ENCODE assay signal across 10 cellular contexts in genomic region chr12:51183816-51184215, GRCh38. TPM values are rescaled to one million over a fixed set of nuclear protein-coding genes. Genes with fewer than 3 reads are reported as not detected.
A peak's percentile ranks its signal among the peaks of the same experiment; 100 is the strongest.
DNase-seq lines count a peak whose midpoint lies in the region; ATAC-seq, FAIRE-seq and TF ChIP-seq lines count a peak whose summit lies in the region.
"Had no signal": no experiment of that assay in that cellular context is flagged by ENCODE, and none has a peak within 500 bp of the region (broad histone marks: within the 10 kb centered on the region; RNA-seq: fewer than 3 reads in every experiment).

No MANE protein-coding gene starts in this region.

- H3K27me3 Mint-ChIP-seq in osteocyte (ENCODE audit: unreplicated experiment): peaks cover 4% of the 10 kb centered on the region
- H3K27me3 Mint-ChIP-seq: activated CD4-positive, alpha-beta memory T cell treated with anti-CD3 and anti-CD28 coated beads, Interleukin-2, amount 10 ng/mL, durations not matched to agents 7 days and 5 days had no signal

- TF ChIP-seq POLR2A in GM12891 (IDR thresholded peaks at IDR 0.05; ENCODE audit: low read depth, low read length): no peak

- H3K27ac ChIP-seq in HEK293 (ENCODE audit: extremely low read depth, low read depth, low read length): no peak overlapping the region

- POLR2A ChIA-PET in HEK293 (lab: Yijun Ruan, JAX): interaction anchor here (0.8 to 1.7 kb wide), 3 partner anchors 34 to 101 kb away, joined by 3 to 16 read pairs (median 9); partner anchors contain the start of genes CSRNP2, DAZAP2 and POU6F1

- H3K4me1 ChIP-seq in HEK293 (ENCODE audit: control insufficient read depth, insufficient read depth, low read length): 0 out of 2 replicates have a peak, but pooled peaks cover 3% of the 10 kb centered on the region

- no peak for ATAC-seq in GM18498 (IDR thresholded peaks at IDR 0.05; ENCODE audit: unreplicated experiment)

- no peaks in the 10 kb centered on the region for H3K36me3 ChIP-seq in HEK293 (ENCODE audit: control insufficient read depth in 2 of 2, insufficient read depth in 1 of 2, low read length in 2 of 2)

- H3K4me3 ChIP-seq in HEK293 (ENCODE audit: low read depth, low read length) (no peak overlapping the region), fibroblast of the aortic adventitia (ENCODE audit: low read depth, low read length) (no peak overlapping the region)

- no peak for TF ChIP-seq CTCF in HEK293 (tag by site-specific recombination; IDR thresholded peaks at IDR 0.05)
- TF ChIP-seq CTCF in fibroblast of the aortic adventitia (IDR thresholded peaks at IDR 0.05; ENCODE audit: insufficient read depth, low read length): no peak
- TF ChIP-seq CTCF in osteocyte (IDR thresholded peaks at IDR 0.05): no peak

- no peak overlapping the region for H3K27ac Mint-ChIP-seq in osteocyte (ENCODE audit: unreplicated experiment)
- H3K27ac Mint-ChIP-seq: activated CD4-positive, alpha-beta memory T cell treated with anti-CD3 and anti-CD28 coated beads, Interleukin-2, amount 10 ng/mL, durations not matched to agents 7 days and 5 days had no signal

- no peak for FAIRE-seq in GM12891 (lab: Jason Lieb, UNC)

- CTCF ChIA-PET in HEK293 (lab: Yijun Ruan, JAX): interaction anchor here (0.6 to 1.2 kb wide), 4 partner anchors 12 to 862 kb away, joined by 3 to 4 read pairs (median 3); no protein-coding TSS in a partner anchor

- H3K4me3 Mint-ChIP-seq in osteocyte (ENCODE audit: unreplicated experiment): no peak overlapping the region
- H3K4me3 Mint-ChIP-seq: activated CD4-positive, alpha-beta memory T cell treated with anti-CD3 and anti-CD28 coated beads, Interleukin-2, amount 10 ng/mL, durations not matched to agents 7 days and 5 days had no signal

- DNase-seq in NCI-H69 (lab: John Stamatoyannopoulos, UW) (peak; percentile 96), fibroblast of the aortic adventitia (ENCODE audit: low read depth) (peak; percentile 52), putamen (ENCODE audit: low spot score) (peak; percentile 34), osteocyte (ENCODE audit: extremely low spot score, unreplicated experiment) (no peak), NOMO-1 (lab: John Stamatoyannopoulos, UW; ENCODE audit: unreplicated experiment in 2 of 2) (no peak), GM12891 (ENCODE audit: insufficient read length, low spot score) (no peak)
- DNase-seq: activated CD4-positive, alpha-beta memory T cell treated with anti-CD3 and anti-CD28 coated beads, Interleukin-2, amount 10 ng/mL, durations not matched to agents 7 days and 5 days; NCI-H2227 treated with DMSO at 0.1 percent for 48 hours had no signal

- H3K9me3 ChIP-seq in HEK293 (ENCODE audit: control insufficient read depth, insufficient read depth, low read depth, low read length): no peaks in the 10 kb centered on the region

- H3K4me1 Mint-ChIP-seq in osteocyte (ENCODE audit: unreplicated experiment): peaks cover 3% of the 10 kb centered on the region
- H3K4me1 Mint-ChIP-seq: activated CD4-positive, alpha-beta memory T cell treated with anti-CD3 and anti-CD28 coated beads, Interleukin-2, amount 10 ng/mL, durations not matched to agents 7 days and 5 days had no signal

- no peaks in the 10 kb centered on the region for H3K36me3 Mint-ChIP-seq in osteocyte (ENCODE audit: unreplicated experiment)

- H3K9me3 Mint-ChIP-seq in osteocyte (ENCODE audit: unreplicated experiment): no peaks in the 10 kb centered on the region
- H3K9me3 Mint-ChIP-seq: activated CD4-positive, alpha-beta memory T cell treated with anti-CD3 and anti-CD28 coated beads, Interleukin-2, amount 10 ng/mL, durations not matched to agents 7 days and 5 days had no signal

TF ChIP-seq in HEK293, 187 proteins besides CTCF, POLR2A, EP300 and RAD21:
- TF ChIP-seq ZBTB17 (tag by site-specific recombination; IDR thresholded peaks at IDR 0.05) (0 out of 2 replicates have a peak, but pooled peaks have one; percentile 44), ZNF341 (tag by site-specific recombination; IDR thresholded peaks at IDR 0.05; ENCODE audit: low read depth) (peak; percentile 61), GLIS1 (tag by site-specific recombination; IDR thresholded peaks at IDR 0.05) (no peak; the same call in 1 of the 2 replicates)
TF ChIP-seq in HEK293: peak in this region for 2.

TF ChIP-seq in GM12891, 5 proteins besides CTCF, POLR2A, EP300 and RAD21:
- no peak for TF ChIP-seq PAX5 (IDR thresholded peaks at IDR 0.05; ENCODE audit: insufficient read depth, low read length, severe bottlenecking)
- no peak for TF ChIP-seq SPI1 (IDR thresholded peaks at IDR 0.05; ENCODE audit: low read depth, low read length)
- no peak for TF ChIP-seq POLR2AphosphoS5 (IDR thresholded peaks at IDR 0.05; ENCODE audit: low read depth, low read length)

RNA-seq across cellular contexts. Expression of gene TFCP2, which starts 10.9 kb away (rescaled TPM):
- total RNA-seq in fibroblast of the aortic adventitia (ENCODE audit: low replicate concordance) (10.8 and 12.8 TPM in 2 replicates), osteocyte (20.6 and 21.1 TPM in 2 replicates)
- polyA plus RNA-seq in GM12891 (2012; ENCODE audit: low read depth, missing spikeins): 19.2 TPM

RNA-seq across cellular contexts. Expression of gene POU6F1, which starts 34.0 kb away (rescaled TPM):
- total RNA-seq in fibroblast of the aortic adventitia (ENCODE audit: low replicate concordance) (3.5 and 5.7 TPM in 2 replicates), osteocyte (19.2 and 20.6 TPM in 2 replicates)
- 2.9 TPM for polyA plus RNA-seq in GM12891 (2012; ENCODE audit: low read depth, missing spikeins)

RNA-seq across cellular contexts. Expression of gene DAZAP2, which starts 54.8 kb away (rescaled TPM):
- total RNA-seq in fibroblast of the aortic adventitia (ENCODE audit: low replicate concordance) (58.1 and 125 TPM in 2 replicates), osteocyte (120 and 130 TPM in 2 replicates)
- polyA plus RNA-seq in GM12891 (2012; ENCODE audit: low read depth, missing spikeins): 109 TPM

Comparison
In these comparisons a context has a peak if more than half of its experiments do, and no peak if none do; other contexts are left out.
1. DNase-seq: peak in NCI-H69 (single experiment), fibroblast of the aortic adventitia (single experiment) and putamen (single experiment); none in osteocyte (single experiment), NOMO-1 (0 of 2) and GM12891 (single experiment).